9 cellular contexts compared by ENCODE assay signal in the genomic region with DNA sequence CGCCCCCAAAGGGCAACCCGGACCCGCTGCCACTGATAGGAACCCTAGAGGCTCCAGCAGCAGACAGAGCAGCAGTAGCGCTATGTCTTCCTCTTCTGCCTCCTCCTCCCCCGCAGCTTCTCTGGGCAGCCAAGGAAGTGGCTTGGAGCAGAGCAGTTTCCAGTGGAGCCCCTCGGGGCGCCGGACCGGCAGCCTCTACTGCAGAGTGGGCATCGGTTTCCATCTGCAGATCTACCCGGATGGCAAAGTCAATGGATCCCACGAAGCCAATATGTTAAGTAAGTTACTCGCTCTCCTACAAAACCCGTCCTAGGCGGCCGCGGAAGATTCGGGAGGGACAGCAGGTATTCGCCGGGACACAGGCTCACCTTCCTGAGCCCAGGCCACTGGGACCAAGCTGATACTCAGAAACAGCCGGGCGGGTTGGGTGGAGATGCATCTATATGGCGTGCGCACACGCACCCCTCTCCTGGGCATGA. TPM values are rescaled to one million over a fixed set of nuclear protein-coding genes. Genes with fewer than 3 reads are reported as not detected.
DNase-seq lines count a peak whose midpoint lies in the region; ATAC-seq and TF ChIP-seq lines count a peak whose summit lies in the region.
"Had no signal": no experiment of that assay in that cellular context is flagged by ENCODE, and none has a peak within 500 bp of the region (broad histone marks: within the 10 kb centered on the region; RNA-seq: fewer than 3 reads in every experiment).

No MANE protein-coding gene starts in this region.

- no peaks in the 10 kb centered on the region for H3K9me3 ChIP-seq in mesodermal cell (ENCODE audit: control insufficient read depth, low read length)

- TF ChIP-seq CTCF in choroid plexus epithelial cell (conservative IDR thresholded peaks at IDR 0.05; ENCODE audit: low read depth, low read length) = no peak

- no peak for ATAC-seq in GM18511 (IDR thresholded peaks at IDR 0.05; ENCODE audit: unreplicated experiment)

- H3K4me3 ChIP-seq in choroid plexus epithelial cell (ENCODE audit: low read depth, low read length) = peak overlapping the region; percentile 57
- H3K4me3 ChIP-seq in mesodermal cell (ENCODE audit: extremely low read depth, insufficient read depth, low read length, poor library complexity, severe bottlenecking) = peak overlapping the region; percentile 44

- peaks cover 3% of the 10 kb centered on the region for H3K4me1 ChIP-seq in mesodermal cell (ENCODE audit: control insufficient read depth, insufficient read depth, low read length, poor library complexity, severe bottlenecking)

- DNase-seq in NCI-H2227 (lab: John Stamatoyannopoulos, UW; ENCODE audit: unreplicated experiment) (peak; percentile 12), NCI-H2227 treated with DMSO at 0.1 percent for 48 hours (lab: John Stamatoyannopoulos, UW) (no peak), NCI-H69 (lab: John Stamatoyannopoulos, UW) (peak; percentile 83), choroid plexus epithelial cell (ENCODE audit: low read depth) (no peak), KBM-7 (no peak), erythroblast (lab: John Stamatoyannopoulos, UW) (no peak)

- H3K36me3 ChIP-seq in mesodermal cell (ENCODE audit: control insufficient read depth, insufficient read depth, low read length) = no peaks in the 10 kb centered on the region

- TF ChIP-seq POLR2A in erythroblast (IDR thresholded peaks at IDR 0.05; ENCODE audit: low read length) = no peak

- in situ Hi-C loops in KBM-7 (cut with MboI; ENCODE audit: low pct_unique_long_range_greater_than_20kb, low sequenced_read_pairs) = no loop called here

- H3K27ac ChIP-seq in mesodermal cell (ENCODE audit: low read depth, low read length, severe bottlenecking) = no peak overlapping the region
- H3K27ac ChIP-seq: C4-2B had no signal

- WGBS in mesodermal cell (ENCODE audit: insufficient coverage in 2 of 2), 2 experiments = 2 to 3% methylated on average over 19 to 23 of the region's 25 CpGs

RNA-seq across cellular contexts. Expression of a gene that starts 0.5 kb away (rescaled TPM):
- 0.18 TPM for polyA plus RNA-seq in mesodermal cell (2013, experiment 1 of 2)
- not detected for polyA plus RNA-seq in mesodermal cell (2013, experiment 2 of 2)

Comparison
In these comparisons a context has a peak if more than half of its experiments do, and no peak if none do; other contexts are left out.
1. DNase-seq: peak in NCI-H2227 (single experiment) and NCI-H69 (single experiment); none in NCI-H2227 treated with DMSO at 0.1 percent for 48 hours (single experiment), choroid plexus epithelial cell (single experiment), KBM-7 (single experiment) and erythroblast (0 of 2).